ENCODE assay signal across 27 cellular contexts in genomic region chr5:129099184-129099570, GRCh38. TPM values are rescaled to one million over a fixed set of nuclear protein-coding genes. Genes with fewer than 3 reads are reported as not detected.
DNase-seq lines count a peak whose midpoint lies in the region; ATAC-seq and TF ChIP-seq lines count a peak whose summit lies in the region.
"Had no signal": no experiment of that assay in that cellular context is flagged by ENCODE, and none has a peak within 500 bp of the region (broad histone marks: within the 10 kb centered on the region; RNA-seq: fewer than 3 reads in every experiment).

No MANE protein-coding gene starts in this region.

- H3K36me3 ChIP-seq in left ventricle myocardium inferior, result no peaks in the 10 kb centered on the region
- H3K36me3 ChIP-seq in endodermal cell (ENCODE audit: control insufficient read depth, insufficient read depth, low read length), result no peaks in the 10 kb centered on the region
- no peaks in the 10 kb centered on the region for H3K36me3 ChIP-seq in suprapubic skin
- H3K36me3 ChIP-seq in breast epithelium, result no peaks in the 10 kb centered on the region

- intact Hi-C loops in left ventricle myocardium inferior (cut with micrococcal nuclease), result no loop called here
- intact Hi-C loops in left cardiac atrium (cut with DNase I), result loop anchor here in 1 of 2 donors (5.0 kb wide), 1 partner anchor 177 kb away; no protein-coding TSS in a partner anchor
- intact Hi-C loops in breast epithelium (cut with DNase I; ENCODE audit: low total_unique reads), result no loop called here

- H3K9me3 Mint-ChIP-seq in endodermal cell (no peaks in the 10 kb centered on the region), WTC11 (no peaks in the 10 kb centered on the region)
- H3K9me3 Mint-ChIP-seq: CD8-positive, alpha-beta T cell; central memory CD8-positive, alpha-beta T cell; GM23338; HFFc6; memory B cell had no signal

- POLR2A ChIA-PET in WTC11 (lab: Charles Lee), result no interaction called here

- H3K27me3 Mint-ChIP-seq in endodermal cell (ENCODE audit: insufficient read depth), result peaks cover 2% of the 10 kb centered on the region
- H3K27me3 Mint-ChIP-seq in WTC11 (ENCODE audit: low read depth), result peaks cover 18% of the 10 kb centered on the region
- H3K27me3 Mint-ChIP-seq: central memory CD8-positive, alpha-beta T cell; memory B cell; T-helper 17 cell had no signal

- DNase-seq in left ventricle myocardium inferior (no peak), left cardiac atrium (no peak), endodermal cell (no peak), suprapubic skin (ENCODE audit: low spot score in 2 of 2) (no peak), WTC11 (ENCODE audit: low spot score) (no peak), breast epithelium (ENCODE audit: low spot score in 2 of 2) (no peak), retina (no peak)
- DNase-seq: activated CD4-positive, alpha-beta T cell treated with anti-CD3 and anti-CD28 coated beads, Interleukin-2, amount 50 U/mL, for 48 hours; activated CD4-positive, CD25-positive, alpha-beta regulatory T cell treated with anti-CD3 and anti-CD28 coated beads, Interleukin-2, amount 50 U/mL, for 72 hours; activated naive CD4-positive, alpha-beta T cell; activated T-cell treated with anti-CD3 and anti-CD28 coated beads, Interleukin-2, amount 50 U/mL, for 48 hours; CD8-positive, alpha-beta T cell; DMS153; HFFc6; NCI-H2029 treated with DMSO at 0.1 percent for 48 hours; NCI-H526; PC-9; stimulated activated naive CD4-positive, alpha-beta T cell; T-helper 17 cell had no signal

- TF ChIP-seq CTCF in left ventricle myocardium inferior (IDR thresholded peaks at IDR 0.05; ENCODE audit: borderline replicate concordance) (no peak), endodermal cell (conservative IDR thresholded peaks at IDR 0.05) (no peak), suprapubic skin (IDR thresholded peaks at IDR 0.05) (no peak), WTC11 (IDR thresholded peaks at IDR 0.05) (no peak), breast epithelium (IDR thresholded peaks at IDR 0.05) (no peak)

- WGBS in endodermal cell (ENCODE audit: insufficient coverage in 1 of 2, insufficient read length in 1 of 2), 2 experiments, result 60% methylated on average over 1 of the region's 1 CpG; no CpG with 5 or more reads in 1 of the 2 experiments
- WGBS in suprapubic skin, result 28% methylated on average over 1 of the region's 1 CpG

- CTCF ChIA-PET in WTC11 (lab: Charles Lee), result interaction anchor here (1.0 to 1.1 kb wide), 2 partner anchors 27 to 193 kb away, joined by 5 to 8 read pairs; no protein-coding TSS in a partner anchor

- no peaks in the 10 kb centered on the region for H3K36me3 Mint-ChIP-seq in endodermal cell (ENCODE audit: low read depth)
- H3K36me3 Mint-ChIP-seq in WTC11, result no peaks in the 10 kb centered on the region
- H3K36me3 Mint-ChIP-seq: memory B cell had no signal

- H3K27ac ChIP-seq in left ventricle myocardium inferior (replicated peaks), result peak overlapping the region; percentile 95
- no peak overlapping the region for H3K27ac ChIP-seq in endodermal cell (ENCODE audit: low read depth, low read length)
- peak overlapping the region; percentile 52 for H3K27ac ChIP-seq in suprapubic skin
- H3K27ac ChIP-seq in breast epithelium, result no peak overlapping the region
- H3K27ac ChIP-seq: A549, foreskin keratinocyte, PC-9 had no signal

- H3K9me3 ChIP-seq in left ventricle myocardium inferior (replicated peaks), result no peaks in the 10 kb centered on the region
- H3K9me3 ChIP-seq in endodermal cell (ENCODE audit: control insufficient read depth, low read length), result no peaks in the 10 kb centered on the region
- H3K9me3 ChIP-seq in suprapubic skin, result no peaks in the 10 kb centered on the region
- H3K9me3 ChIP-seq in breast epithelium, result no peaks in the 10 kb centered on the region
- H3K9me3 ChIP-seq: A549 had no signal

- H3K4me1 Mint-ChIP-seq in endodermal cell, result peaks cover 38% of the 10 kb centered on the region
- H3K4me1 Mint-ChIP-seq in WTC11, result peaks cover 38% of the 10 kb centered on the region

- H3K27me3 ChIP-seq in left ventricle myocardium inferior (ENCODE audit: low read depth), result no peaks in the 10 kb centered on the region
- no peaks in the 10 kb centered on the region for H3K27me3 ChIP-seq in endodermal cell (ENCODE audit: control insufficient read depth, insufficient read depth, low read length, poor library complexity, severe bottlenecking)
- H3K27me3 ChIP-seq in suprapubic skin, result no peaks in the 10 kb centered on the region
- no peaks in the 10 kb centered on the region for H3K27me3 ChIP-seq in breast epithelium
- H3K27me3 ChIP-seq: foreskin keratinocyte had no signal

- TF ChIP-seq EP300 in suprapubic skin (IDR thresholded peaks at IDR 0.05), result no peak

- H3K9ac ChIP-seq in endodermal cell (ENCODE audit: extremely low read depth, low read length, poor library complexity, severe bottlenecking), result no peak overlapping the region

- TF ChIP-seq POLR2A in suprapubic skin (IDR thresholded peaks at IDR 0.05) (no peak), breast epithelium (IDR thresholded peaks at IDR 0.05) (no peak)

- H3K4me1 ChIP-seq in left ventricle myocardium inferior (peaks cover 90% of the 10 kb centered on the region), endodermal cell (ENCODE audit: control insufficient read depth, insufficient read depth, low read length) (no peaks in the 10 kb centered on the region), suprapubic skin (peaks cover 36% of the 10 kb centered on the region), breast epithelium (no peaks in the 10 kb centered on the region)

- H3K27ac Mint-ChIP-seq in endodermal cell (no peak overlapping the region), WTC11 (no peak overlapping the region)
- H3K27ac Mint-ChIP-seq: CD8-positive, alpha-beta T cell; HFFc6; memory B cell; T-helper 17 cell had no signal

- peak overlapping the region; percentile 90 for H3K4me3 ChIP-seq in left ventricle myocardium inferior
- H3K4me3 ChIP-seq in endodermal cell (ENCODE audit: low read length), result peak overlapping the region; percentile 14
- H3K4me3 ChIP-seq in suprapubic skin, result no peak overlapping the region
- no peak overlapping the region for H3K4me3 ChIP-seq in breast epithelium
- H3K4me3 ChIP-seq: A549, GM23338, PC-9 had no signal

- H3K4me3 Mint-ChIP-seq in endodermal cell, result no peak overlapping the region
- no peak overlapping the region for H3K4me3 Mint-ChIP-seq in WTC11
- H3K4me3 Mint-ChIP-seq: CD8-positive, alpha-beta T cell; central memory CD8-positive, alpha-beta T cell; GM23338; HFFc6; memory B cell; T-helper 17 cell had no signal

- ATAC-seq in left cardiac atrium (no peak), HG03442 (IDR thresholded peaks at IDR 0.05; ENCODE audit: unreplicated experiment) (peak; percentile 11), WTC11 (no peak)
- ATAC-seq: A549; CD8-positive, alpha-beta T cell; esophagus mucosa; foreskin keratinocyte; GM23338; SK-N-SH treated with all-trans-retinoic acid at 6 μM for 48 hours; T-helper 17 cell had no signal

TF ChIP-seq in WTC11, 78 proteins besides CTCF, POLR2A, EP300 and RAD21:
- no peak for TF ChIP-seq ZSCAN18 (CRISPR knock-in tag; IDR thresholded peaks at IDR 0.05)

RNA-seq across cellular contexts. Expression of gene ISOC1, which starts 4.6 kb away (rescaled TPM):
- total RNA-seq in left ventricle myocardium inferior (112 TPM), left cardiac atrium (100 to 1,000 TPM in 1 of 2 donors, 10 to 100 TPM in 1; 78.7 to 103 TPM), endodermal cell (10 to 100 TPM; 48.5 to 56.7 TPM), suprapubic skin (10 to 100 TPM; 39.8 to 67.1 (median 52.7) TPM), WTC11 (2021) (24.9 to 28.0 TPM (median 25.2 TPM) in 3 replicates), breast epithelium (10 to 100 TPM; 20.6 to 41.6 (median 23.9) TPM)
- 22.7 TPM for polyA plus RNA-seq in endodermal cell (2013, experiment 1 of 2)
- polyA plus RNA-seq in endodermal cell (2013, experiment 2 of 2), result 21.2 TPM

Comparison
In these comparisons a context has a peak if more than half of its experiments do, and no peak if none do; other contexts are left out.
1. H3K27ac ChIP-seq: peak in left ventricle myocardium inferior (single experiment) and suprapubic skin (single experiment); none in endodermal cell (single experiment) and breast epithelium (0 of 2).
2. H3K4me3 ChIP-seq: peak in left ventricle myocardium inferior (single experiment) and endodermal cell (single experiment); none in suprapubic skin (single experiment) and breast epithelium (0 of 3).